Comparison of ENCODE assay signal across 26 cellular contexts in genomic region chr5:82023530-82024095, GRCh38.
DNase-seq lines count a peak whose midpoint lies in the region; ATAC-seq and TF ChIP-seq lines count a peak whose summit lies in the region.
"Had no signal": no experiment of that assay in that cellular context is flagged by ENCODE, and none has a peak within 500 bp of the region (broad histone marks: within the 10 kb centered on the region; RNA-seq: fewer than 3 reads in every experiment).

No MANE protein-coding gene starts in this region.

- no peak overlapping the region for H3K9ac ChIP-seq in iPS-20b (ENCODE audit: low read depth, low read length)
- H3K9ac ChIP-seq: BLaER1 treated with 17β-estradiol and CSF1 and Interleukin-3, amounts not matched to agents 10 nM and 100 nM had no signal

- H3K4me1 ChIP-seq in HEK293 (ENCODE audit: control insufficient read depth, insufficient read depth, low read length), result no peaks in the 10 kb centered on the region
- H3K4me1 ChIP-seq in iPS-20b (ENCODE audit: insufficient read depth, low read length), result peaks cover 24% of the 10 kb centered on the region

- no peak overlapping the region for H3K27ac ChIP-seq in HEK293 (ENCODE audit: extremely low read depth, low read depth, low read length)
- H3K27ac ChIP-seq in iPS-20b (ENCODE audit: low read length), result no peak overlapping the region
- H3K27ac ChIP-seq: BLaER1 treated with 17β-estradiol and CSF1 and Interleukin-3, amounts not matched to agents 10 nM and 100 nM; foreskin keratinocyte; right atrium auricular region; WERI-Rb-1 had no signal

- no peaks in the 10 kb centered on the region for H3K9me3 ChIP-seq in HEK293 (ENCODE audit: control insufficient read depth, insufficient read depth, low read depth, low read length)
- no peaks in the 10 kb centered on the region for H3K9me3 ChIP-seq in iPS-20b (ENCODE audit: insufficient read depth, low read depth, low read length)
- H3K9me3 ChIP-seq: BLaER1 treated with 17β-estradiol and CSF1 and Interleukin-3, amounts not matched to agents 10 nM and 100 nM; right atrium auricular region had no signal

- DNase-seq in AG09309 (ENCODE audit: low read depth) (peak; percentile 14), choroid plexus epithelial cell (ENCODE audit: low read depth) (peak; percentile 65), HuH-7 (ENCODE audit: low spot score) (no peak), GF-D8 (lab: John Stamatoyannopoulos, UW) (no peak), medulla oblongata (ENCODE audit: extremely low spot score) (no peak)
- DNase-seq: activated CD4-positive, alpha-beta T cell treated with anti-CD3 and anti-CD28 coated beads, Interleukin-2, amount 50 U/mL, for 1 hour; central memory CD4-positive, alpha-beta T cell; dermis blood vessel endothelial cell; foreskin keratinocyte; hippocampal formation; islet precursor cell; NCI-H1417 treated with DMSO at 0.1 percent for 48 hours; NCI-H2081 treated with DMSO at 0.1 percent for 48 hours; NCI-H82; Right ventricle myocardium superior; stimulated activated CD4-positive, alpha-beta T cell treated with anti-CD3 and anti-CD28 coated beads, Interleukin-12 subunit alpha, Interleukin-12 subunit beta, amount 100 ng/mL, for 4 hours; stimulated activated CD4-positive, alpha-beta T cell treated with anti-CD3 and anti-CD28 coated beads, Interleukin-4, amount 100 ng/mL, for 24 hours; stimulated activated naive CD4-positive, alpha-beta T cell; T-helper 9 cell; WERI-Rb-1 had no signal

- H3K4me3 ChIP-seq in AG09309 (ENCODE audit: control insufficient read depth, low read depth, low read length) (no peak overlapping the region), HEK293 (ENCODE audit: low read depth, low read length) (no peak overlapping the region), choroid plexus epithelial cell (ENCODE audit: low read depth, low read length) (no peak overlapping the region), iPS-20b (ENCODE audit: low read length) (peak overlapping the region; percentile 6; the same call in 1 of the 2 replicates)
- H3K4me3 ChIP-seq: BLaER1 treated with 17β-estradiol and CSF1 and Interleukin-3, amounts not matched to agents 10 nM and 100 nM; right atrium auricular region had no signal

- CTCF ChIA-PET in HEK293 (lab: Yijun Ruan, JAX), result no interaction called here

- TF ChIP-seq CTCF in AG09309 (IDR thresholded peaks at IDR 0.05; ENCODE audit: control insufficient read depth, insufficient read depth, low read depth, low read length, missing control alignments), result no peak
- TF ChIP-seq CTCF in HEK293 (tag by site-specific recombination; IDR thresholded peaks at IDR 0.05), result no peak
- peak; percentile 16 for TF ChIP-seq CTCF in choroid plexus epithelial cell (conservative IDR thresholded peaks at IDR 0.05; ENCODE audit: low read depth, low read length)

- H3K27me3 ChIP-seq in iPS-20b (ENCODE audit: insufficient read depth, low read length), result no peaks in the 10 kb centered on the region
- H3K27me3 ChIP-seq: BLaER1 treated with 17β-estradiol and CSF1 and Interleukin-3, amounts not matched to agents 10 nM and 100 nM; foreskin keratinocyte; right atrium auricular region had no signal

- H3K36me3 ChIP-seq in HEK293 (ENCODE audit: control insufficient read depth in 2 of 2, insufficient read depth in 1 of 2, low read length in 2 of 2) (no peaks in the 10 kb centered on the region), iPS-20b (ENCODE audit: insufficient read depth, low read depth, low read length) (no peaks in the 10 kb centered on the region)
- H3K36me3 ChIP-seq: right atrium auricular region, WERI-Rb-1 had no signal

- POLR2A ChIA-PET in HEK293 (lab: Yijun Ruan, JAX), result no interaction called here

- ATAC-seq in GM21737 (IDR thresholded peaks at IDR 0.05; ENCODE audit: unreplicated experiment), result no peak
- ATAC-seq: foreskin keratinocyte; natural killer cell treated with Interleukin-12 subunit alpha and Interleukin-12 subunit beta and Interleukin-15 and Interleukin-18, amount 100 ng/mL, for 72 hours had no signal

TF ChIP-seq in HEK293, 187 proteins besides CTCF, POLR2A, EP300 and RAD21:
- TF ChIP-seq ZNF473 (tag by site-specific recombination; IDR thresholded peaks at IDR 0.05), result no peak
- TF ChIP-seq, protein P1, sequence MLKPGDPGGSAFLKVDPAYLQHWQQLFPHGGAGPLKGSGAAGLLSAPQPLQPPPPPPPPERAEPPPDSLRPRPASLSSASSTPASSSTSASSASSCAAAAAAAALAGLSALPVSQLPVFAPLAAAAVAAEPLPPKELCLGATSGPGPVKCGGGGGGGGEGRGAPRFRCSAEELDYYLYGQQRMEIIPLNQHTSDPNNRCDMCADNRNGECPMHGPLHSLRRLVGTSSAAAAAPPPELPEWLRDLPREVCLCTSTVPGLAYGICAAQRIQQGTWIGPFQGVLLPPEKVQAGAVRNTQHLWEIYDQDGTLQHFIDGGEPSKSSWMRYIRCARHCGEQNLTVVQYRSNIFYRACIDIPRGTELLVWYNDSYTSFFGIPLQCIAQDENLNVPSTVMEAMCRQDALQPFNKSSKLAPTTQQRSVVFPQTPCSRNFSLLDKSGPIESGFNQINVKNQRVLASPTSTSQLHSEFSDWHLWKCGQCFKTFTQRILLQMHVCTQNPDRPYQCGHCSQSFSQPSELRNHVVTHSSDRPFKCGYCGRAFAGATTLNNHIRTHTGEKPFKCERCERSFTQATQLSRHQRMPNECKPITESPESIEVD (tag by site-specific recombination; IDR thresholded peaks at IDR 0.05), result peak; percentile 85

Comparison
In these comparisons a context has a peak if more than half of its experiments do, and no peak if none do; other contexts are left out.
1. DNase-seq: peak in AG09309 (single experiment) and choroid plexus epithelial cell (single experiment); none in HuH-7 (single experiment), GF-D8 (single experiment) and medulla oblongata (single experiment).